In the genomic region with DNA sequence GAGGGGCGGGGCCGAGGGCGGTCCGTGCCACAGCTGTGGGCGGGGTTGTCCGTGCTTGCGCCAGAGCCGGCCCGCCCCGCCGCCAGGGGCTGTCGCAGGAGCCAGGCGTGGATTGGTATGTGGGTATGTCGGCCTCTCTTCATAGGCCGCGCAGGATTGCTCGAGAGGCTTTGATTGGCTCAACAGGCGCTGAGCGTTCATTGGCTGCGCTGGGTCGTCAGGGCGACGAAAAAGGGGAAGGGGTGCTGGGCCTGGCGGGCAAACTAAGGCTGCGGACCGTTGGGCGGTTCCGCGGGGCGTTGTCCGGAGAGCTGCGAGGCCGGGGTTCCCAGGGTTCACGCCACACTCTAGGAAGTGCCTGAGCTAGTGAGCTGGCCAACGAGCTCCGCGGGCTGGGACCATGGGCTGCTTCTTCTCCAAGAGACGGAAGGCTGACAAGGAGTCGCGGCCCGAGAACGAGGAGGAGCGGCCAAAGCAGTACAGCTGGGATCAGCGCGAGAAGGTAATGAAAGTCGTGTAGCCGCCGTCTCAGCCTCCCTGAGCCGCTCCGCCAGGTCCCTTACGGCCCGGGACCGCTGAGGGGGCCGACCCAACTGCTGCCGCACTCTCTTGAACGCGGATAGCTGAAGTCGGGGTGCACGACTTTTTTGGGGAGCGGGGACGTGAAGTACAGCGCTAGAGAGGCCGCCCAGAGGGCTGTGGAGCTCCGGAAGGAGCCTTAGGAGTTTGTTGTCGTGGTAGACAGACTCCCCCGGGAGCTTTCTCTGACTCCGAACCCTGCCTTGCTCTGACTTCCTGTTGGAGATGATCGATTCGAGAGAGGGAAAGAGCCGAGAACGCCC, we compare ENCODE assay signal across 8 cellular contexts. TPM values are rescaled to one million over a fixed set of nuclear protein-coding genes. Genes with fewer than 3 reads are reported as not detected.
A peak's percentile ranks its signal among the peaks of the same experiment; 100 is the strongest.
DNase-seq lines count a peak whose midpoint lies in the region; ATAC-seq and TF ChIP-seq lines count a peak whose summit lies in the region.

TSS of gene RP2 (plus strand) at position 343 of the 842 bp plus-strand sequence. CDS start at position 401, 58 bp downstream.

- H3K4me3 ChIP-seq in iPS DF 6.9 (ENCODE audit: low read length) = peak within 1 kb of the TSS; percentile 70
- peak within 1 kb of the TSS; percentile 55 to 69 (median 68) for H3K4me3 ChIP-seq in sigmoid colon

- H3K27ac ChIP-seq in iPS DF 6.9 (ENCODE audit: low read length) = no peak within 1 kb of the TSS
- H3K27ac ChIP-seq in sigmoid colon = peak within 1 kb of the TSS; percentile 86 to 92 (median 87)

- intact Hi-C loops in sigmoid colon (cut with DNase I) = loop anchor here (10.0 kb wide), 1 partner anchor 82 kb away; the partner anchor contains the start of gene SLC9A7

- H3K4me1 ChIP-seq in iPS DF 6.9 (ENCODE audit: control insufficient read depth, insufficient read depth, low read length) (no peaks in the 10 kb centered on the region), sigmoid colon (peaks cover 0 to 33% (median 16%) of the 10 kb centered on the region in 4 donors)

- no peak for TF ChIP-seq EP300 in sigmoid colon (IDR thresholded peaks at IDR 0.05)

- peak; percentile 86 for ATAC-seq in HG03064 (IDR thresholded peaks at IDR 0.05; ENCODE audit: low read depth, unreplicated experiment)

- H3K36me3 ChIP-seq in iPS DF 6.9 (ENCODE audit: control insufficient read depth, insufficient read depth, low read length) (no peaks in the 10 kb centered on the region), sigmoid colon (no peaks in the 10 kb centered on the region)

- no peak for TF ChIP-seq CTCF in sigmoid colon (IDR thresholded peaks at IDR 0.05)

- DNase-seq in 8988T (peak; percentile 50), NCI-H2107 (lab: John Stamatoyannopoulos, UW) (peak; percentile 93), UCSD-AML1 (lab: John Stamatoyannopoulos, UW; ENCODE audit: unreplicated experiment) (peak; percentile 90), brain pericyte (ENCODE audit: low read depth, low spot score) (peak; percentile 77), iPS DF 6.9 (ENCODE audit: low read depth, low spot score) (peak; percentile 54), sigmoid colon (peak; percentile 96)

- no peaks in the 10 kb centered on the region for H3K27me3 ChIP-seq in iPS DF 6.9 (ENCODE audit: control insufficient read depth, insufficient read depth, low read length)
- H3K27me3 ChIP-seq in sigmoid colon = no peaks in the 10 kb centered on the region

- WGBS in iPS DF 6.9 (ENCODE audit: insufficient coverage, insufficient read length) = no CpG with 5 or more reads among the region's 71 CpGs
- WGBS in sigmoid colon, 2 donors = 0% methylated on average over 71 of the region's 71 CpGs

- H3K9me3 ChIP-seq in iPS DF 6.9 (ENCODE audit: control insufficient read depth, insufficient read depth, low read length) = no peaks in the 10 kb centered on the region
- no peaks in the 10 kb centered on the region for H3K9me3 ChIP-seq in sigmoid colon

- peak; percentile 56 for TF ChIP-seq POLR2A in GM18526 (IDR thresholded peaks at IDR 0.05; ENCODE audit: extremely low read depth, insufficient read length)
- TF ChIP-seq POLR2A in sigmoid colon (IDR thresholded peaks at IDR 0.05) = peak; percentile 81 to 82

RNA-seq across cellular contexts. Expression of gene RP2, which starts in this region (rescaled TPM):
- 10 to 100 TPM in 2 of 4 donors, 1 to 10 TPM in 2; 8.0 to 11.9 (median 9.8) TPM for total RNA-seq in sigmoid colon
- 10 to 100 TPM in 2 of 3 donors, 1 to 10 TPM in 1; 8.7 to 20.1 (median 10.2) TPM for polyA plus RNA-seq in sigmoid colon
